In the genomic region with DNA sequence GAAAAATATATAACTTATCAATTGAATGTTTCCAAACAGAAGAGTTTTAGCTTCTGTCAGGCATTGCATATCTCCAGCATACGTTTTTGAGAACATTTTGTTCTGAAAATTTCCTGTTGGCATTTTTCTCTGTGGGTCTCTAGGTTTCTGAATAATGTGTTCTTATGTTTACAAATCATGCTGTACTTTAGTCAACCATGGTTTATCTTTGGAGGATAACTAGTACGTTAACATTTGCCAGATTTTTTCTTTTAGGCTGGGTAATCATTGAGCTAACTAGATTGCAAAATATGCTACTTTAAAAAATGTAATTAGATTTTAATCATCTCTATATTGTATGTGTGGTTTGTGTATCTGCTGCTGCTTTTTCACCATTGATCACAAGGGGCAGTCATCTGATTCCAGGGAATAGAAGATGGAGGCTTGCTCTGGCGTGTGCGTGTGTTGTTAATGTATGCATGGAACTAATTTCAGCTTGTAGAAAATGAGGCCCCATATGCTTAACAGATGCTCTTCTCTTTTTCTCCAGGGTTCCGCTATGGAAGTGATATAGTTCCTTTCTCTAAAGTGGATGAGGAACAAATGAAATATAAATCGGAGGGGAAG, we compare ENCODE assay signal across 20 cellular contexts. TPM values are rescaled to one million over a fixed set of nuclear protein-coding genes. Genes with fewer than 3 reads are reported as not detected.
DNase-seq lines count a peak whose midpoint lies in the region; ATAC-seq and TF ChIP-seq lines count a peak whose summit lies in the region.
"Had no signal": no experiment of that assay in that cellular context is flagged by ENCODE, and none has a peak within 500 bp of the region (broad histone marks: within the 10 kb centered on the region; RNA-seq: fewer than 3 reads in every experiment).

No MANE protein-coding gene starts in this region.

- H3K27ac ChIP-seq in AG04450 (ENCODE audit: low read depth, low read length) (no peak overlapping the region), hepatocyte (peak overlapping the region; percentile 49), foreskin keratinocyte (no peak overlapping the region), left lung (peak overlapping the region in 1 of 2 donors; percentile 6)
- H3K27ac ChIP-seq in CD4-positive, alpha-beta T cell (ENCODE audit: low read depth, low read length), result no peak overlapping the region
- H3K27ac ChIP-seq: PC-9 had no signal

- H3K36me3 ChIP-seq in hepatocyte (replicated peaks; ENCODE audit: insufficient read depth, low read depth) (peaks cover 20% of the 10 kb centered on the region), left lung (peaks cover 0 to 100% of the 10 kb centered on the region in 2 donors)

- no peaks in the 10 kb centered on the region for H3K9me3 Mint-ChIP-seq in CD4-positive, alpha-beta T cell
- no peaks in the 10 kb centered on the region for H3K9me3 Mint-ChIP-seq in activated T-helper 17 cell treated with anti-CD3 and anti-CD28 coated beads, Interleukin-2, amount 50 U/mL, for 72 hours
- no peaks in the 10 kb centered on the region for H3K9me3 Mint-ChIP-seq in natural killer cell
- H3K9me3 Mint-ChIP-seq: activated naive CD8-positive, alpha-beta T cell treated with anti-CD3 and anti-CD28 coated beads, Interleukin-2, amount 10 ng/mL, durations not matched to agents 7 days and 5 days; effector memory CD8-positive, alpha-beta T cell; stimulated activated effector memory CD8-positive, alpha-beta T cell treated with anti-CD3 and anti-CD28 coated beads, Interleukin-12 subunit alpha, Interleukin-12 subunit beta, amount 100 ng/mL, for 72 hours had no signal

- no peaks in the 10 kb centered on the region for H3K27me3 Mint-ChIP-seq in CD4-positive, alpha-beta T cell
- H3K27me3 Mint-ChIP-seq in activated T-helper 17 cell treated with anti-CD3 and anti-CD28 coated beads, Interleukin-2, amount 50 U/mL, for 72 hours, result no peaks in the 10 kb centered on the region
- H3K27me3 Mint-ChIP-seq in natural killer cell (ENCODE audit: low read depth in 2 of 2), result no peaks in the 10 kb centered on the region
- H3K27me3 Mint-ChIP-seq: activated CD8-positive, alpha-beta memory T cell treated with anti-CD3 and anti-CD28 coated beads, Interleukin-2, amount 10 ng/mL, durations not matched to agents 7 days and 5 days; activated naive CD8-positive, alpha-beta T cell treated with anti-CD3 and anti-CD28 coated beads, Interleukin-2, amount 10 ng/mL, durations not matched to agents 7 days and 5 days; effector memory CD8-positive, alpha-beta T cell had no signal

- no peak for DNase-seq in AG04450 (ENCODE audit: low read depth, low spot score)
- no peak for DNase-seq in CD4-positive, alpha-beta T cell
- DNase-seq in hepatocyte (ENCODE audit: low spot score), result no peak
- no peak for DNase-seq in foreskin keratinocyte
- DNase-seq in natural killer cell, result no peak
- no peak for DNase-seq in left lung
- DNase-seq: activated CD8-positive, alpha-beta memory T cell treated with anti-CD3 and anti-CD28 coated beads, Interleukin-2, amount 10 ng/mL, durations not matched to agents 7 days and 5 days; activated naive CD8-positive, alpha-beta T cell treated with anti-CD3 and anti-CD28 coated beads, Interleukin-2, amount 10 ng/mL, durations not matched to agents 7 days and 5 days; BE2C; caudate nucleus; effector memory CD8-positive, alpha-beta T cell; left ventricle myocardium superior; NCI-H69; PC-9; transverse colon had no signal

- H3K4me1 ChIP-seq in hepatocyte (ENCODE audit: insufficient read depth) (peaks cover 26% of the 10 kb centered on the region), foreskin keratinocyte (no peaks in the 10 kb centered on the region), left lung (peaks cover 0 to 42% of the 10 kb centered on the region in 2 donors)
- H3K4me1 ChIP-seq: prostate gland, transverse colon had no signal

- H3K27ac Mint-ChIP-seq in CD4-positive, alpha-beta T cell, result peak overlapping the region; percentile 68
- H3K27ac Mint-ChIP-seq in activated T-helper 17 cell treated with anti-CD3 and anti-CD28 coated beads, Interleukin-2, amount 50 U/mL, for 72 hours, result peak overlapping the region; percentile 78
- no peak overlapping the region for H3K27ac Mint-ChIP-seq in natural killer cell
- H3K27ac Mint-ChIP-seq: activated CD8-positive, alpha-beta memory T cell treated with anti-CD3 and anti-CD28 coated beads, Interleukin-2, amount 10 ng/mL, durations not matched to agents 7 days and 5 days; activated naive CD8-positive, alpha-beta T cell treated with anti-CD3 and anti-CD28 coated beads, Interleukin-2, amount 10 ng/mL, durations not matched to agents 7 days and 5 days had no signal

- no peaks in the 10 kb centered on the region for H3K9me3 ChIP-seq in AG04450 (ENCODE audit: control insufficient read depth, insufficient read depth, low read length)
- H3K9me3 ChIP-seq in CD4-positive, alpha-beta T cell (ENCODE audit: control insufficient read depth, low read length), result no peaks in the 10 kb centered on the region
- no peaks in the 10 kb centered on the region for H3K9me3 ChIP-seq in hepatocyte (ENCODE audit: low read depth)
- no peaks in the 10 kb centered on the region for H3K9me3 ChIP-seq in left lung
- H3K9me3 ChIP-seq: BE2C, prostate gland, transverse colon had no signal

- H3K9me2 ChIP-seq in hepatocyte (replicated peaks; ENCODE audit: insufficient read depth), result no peaks in the 10 kb centered on the region

- no peak for ATAC-seq in CD4-positive, alpha-beta T cell (ENCODE audit: poor library complexity)
- ATAC-seq in activated T-helper 17 cell treated with anti-CD3 and anti-CD28 coated beads, Interleukin-2, amount 50 U/mL, for 72 hours (replicated peaks), result no peak
- ATAC-seq in foreskin keratinocyte (no peak), natural killer cell (no peak), left lung (no peak), HG03139 (IDR thresholded peaks at IDR 0.05; ENCODE audit: unreplicated experiment) (no peak)
- ATAC-seq: activated CD8-positive, alpha-beta memory T cell treated with anti-CD3 and anti-CD28 coated beads, Interleukin-2, amount 10 ng/mL, durations not matched to agents 7 days and 5 days; effector memory CD8-positive, alpha-beta T cell; left ventricle myocardium superior; stimulated activated effector memory CD8-positive, alpha-beta T cell treated with anti-CD3 and anti-CD28 coated beads, Interleukin-12 subunit alpha, Interleukin-12 subunit beta, amount 100 ng/mL, for 72 hours had no signal

- CTCF ChIA-PET in AG04450 (lab: Charles Lee), result interaction anchor here (0.7 to 2.2 kb wide), 4 partner anchors 16 to 378 kb away, joined by 3 to 12 read pairs (median 4); no protein-coding TSS in a partner anchor
- CTCF ChIA-PET in CD4-positive, alpha-beta T cell (lab: Charles Lee), result interaction anchor here (0.6 to 1.6 kb wide), 6 partner anchors 11 to 1910 kb away, joined by 3 to 8 read pairs (median 4); no protein-coding TSS in a partner anchor

- peaks cover 4% of the 10 kb centered on the region for H4K20me1 ChIP-seq in hepatocyte (ENCODE audit: insufficient read depth, poor library complexity, severe bottlenecking)

- WGBS in hepatocyte (ENCODE audit: low lambda C conversion rate, missing lambda C conversion rate), result 69% methylated on average over 6 of the region's 6 CpGs

- H3K27me3 ChIP-seq in AG04450 (ENCODE audit: control insufficient read depth, insufficient read depth, low read length), result no peaks in the 10 kb centered on the region
- H3K27me3 ChIP-seq in CD4-positive, alpha-beta T cell (ENCODE audit: control insufficient read depth, insufficient read depth, low read length), result no peaks in the 10 kb centered on the region
- no peaks in the 10 kb centered on the region for H3K27me3 ChIP-seq in hepatocyte
- H3K27me3 ChIP-seq in foreskin keratinocyte, result no peaks in the 10 kb centered on the region
- H3K27me3 ChIP-seq in left lung, result no peaks in the 10 kb centered on the region
- H3K27me3 ChIP-seq: BE2C, transverse colon had no signal

- H3K4me3 ChIP-seq in AG04450 (ENCODE audit: low read depth, low read length), result no peak overlapping the region
- H3K4me3 ChIP-seq in hepatocyte, result no peak overlapping the region
- no peak overlapping the region for H3K4me3 ChIP-seq in left lung
- H3K4me3 ChIP-seq: PC-9, prostate gland, smooth muscle cell, transverse colon had no signal

- no peak overlapping the region for H3K4me3 Mint-ChIP-seq in CD4-positive, alpha-beta T cell
- H3K4me3 Mint-ChIP-seq in activated T-helper 17 cell treated with anti-CD3 and anti-CD28 coated beads, Interleukin-2, amount 50 U/mL, for 72 hours, result no peak overlapping the region
- H3K4me3 Mint-ChIP-seq in natural killer cell, result no peak overlapping the region
- H3K4me3 Mint-ChIP-seq: activated CD8-positive, alpha-beta memory T cell treated with anti-CD3 and anti-CD28 coated beads, Interleukin-2, amount 10 ng/mL, durations not matched to agents 7 days and 5 days; activated naive CD8-positive, alpha-beta T cell treated with anti-CD3 and anti-CD28 coated beads, Interleukin-2, amount 10 ng/mL, durations not matched to agents 7 days and 5 days; effector memory CD8-positive, alpha-beta T cell; stimulated activated effector memory CD8-positive, alpha-beta T cell treated with anti-CD3 and anti-CD28 coated beads, Interleukin-12 subunit alpha, Interleukin-12 subunit beta, amount 100 ng/mL, for 72 hours had no signal

- H3K4me2 ChIP-seq in hepatocyte, result peak overlapping the region; percentile 8
- H3K4me2 ChIP-seq: PC-9, smooth muscle cell had no signal

- H2AFZ ChIP-seq in hepatocyte, result no peak overlapping the region
- H2AFZ ChIP-seq: PC-9 had no signal

- peaks cover 52% of the 10 kb centered on the region for H3K79me2 ChIP-seq in hepatocyte

- peaks cover 83% of the 10 kb centered on the region for H3K4me1 Mint-ChIP-seq in CD4-positive, alpha-beta T cell (ENCODE audit: low read depth)
- H3K4me1 Mint-ChIP-seq in activated T-helper 17 cell treated with anti-CD3 and anti-CD28 coated beads, Interleukin-2, amount 50 U/mL, for 72 hours, result peaks cover 38% of the 10 kb centered on the region
- peaks cover 19 to 39% of the 10 kb centered on the region in 2 donors for H3K4me1 Mint-ChIP-seq in natural killer cell

- POLR2A ChIA-PET in AG04450 (lab: Yijun Ruan, JAX), result no interaction called here
- POLR2A ChIA-PET in CD4-positive, alpha-beta T cell (lab: Charles Lee), result interaction anchor here (0.6 to 1.7 kb wide), 3 partner anchors 21 to 69 kb away, joined by 3 to 4 read pairs (median 4); partner anchors contain the start of gene XRCC5

- peak; percentile 21; the same call in 1 of the 2 replicates for TF ChIP-seq CTCF in AG04450 (IDR thresholded peaks at IDR 0.05; ENCODE audit: low read depth, low read length)
- TF ChIP-seq CTCF in CD4-positive, alpha-beta T cell (IDR thresholded peaks at IDR 0.05), result no peak
- no peak for TF ChIP-seq CTCF in hepatocyte (IDR thresholded peaks at IDR 0.05; ENCODE audit: poor library complexity)
- no peak for TF ChIP-seq CTCF in foreskin keratinocyte (conservative IDR thresholded peaks at IDR 0.05)
- no peak for TF ChIP-seq CTCF in natural killer cell (IDR thresholded peaks at IDR 0.05)
- no peak for TF ChIP-seq CTCF in left lung (IDR thresholded peaks at IDR 0.05)

- peaks cover 100% of the 10 kb centered on the region for H3K36me3 Mint-ChIP-seq in CD4-positive, alpha-beta T cell (ENCODE audit: low read depth)
- peaks cover 41% of the 10 kb centered on the region for H3K36me3 Mint-ChIP-seq in activated T-helper 17 cell treated with anti-CD3 and anti-CD28 coated beads, Interleukin-2, amount 50 U/mL, for 72 hours (ENCODE audit: low read depth)
- peaks cover 68% of the 10 kb centered on the region for H3K36me3 Mint-ChIP-seq in natural killer cell
- H3K36me3 Mint-ChIP-seq: stimulated activated effector memory CD8-positive, alpha-beta T cell treated with anti-CD3 and anti-CD28 coated beads, Interleukin-12 subunit alpha, Interleukin-12 subunit beta, amount 100 ng/mL, for 72 hours had no signal

- intact Hi-C loops in CD4-positive, alpha-beta T cell (cut with DNase I, micrococcal nuclease), result no loop called here
- intact Hi-C loops in natural killer cell (cut with micrococcal nuclease), result no loop called here
- intact Hi-C loops in left lung (cut with DNase I), result no loop called here

RNA-seq across cellular contexts. Expression of gene XRCC5, which starts 21.3 kb away (rescaled TPM):
- polyA plus RNA-seq in AG04450 (2011; rRNA removed) (427 and 471 TPM in 2 replicates), hepatocyte (157 and 181 TPM in 2 replicates), foreskin keratinocyte (161 and 180 TPM in 2 replicates)
- 378 and 632 TPM in 2 replicates for polyA minus RNA-seq in AG04450 (2011; rRNA and poly(A)+ RNA removed)
- total RNA-seq in CD4-positive, alpha-beta T cell, result 100 to 1,000 TPM; 126 to 129 TPM
- 100 to 1,000 TPM; 391 to 617 TPM for total RNA-seq in activated T-helper 17 cell treated with anti-CD3 and anti-CD28 coated beads, Interleukin-2, amount 50 U/mL, for 72 hours
- total RNA-seq in hepatocyte (191 and 208 TPM in 2 replicates), foreskin keratinocyte (290 and 298 TPM in 2 replicates), natural killer cell (100 to 1,000 TPM; 188 to 220 (median 201) TPM), left lung (100 to 1,000 TPM; 212 to 251 TPM)

RNA-seq across cellular contexts. Expression of gene TMEM169, which starts 48.7 kb away (rescaled TPM):
- 0.16 and 0.35 TPM in 2 replicates for polyA plus RNA-seq in AG04450 (2011; rRNA removed)
- polyA minus RNA-seq in AG04450 (2011; rRNA and poly(A)+ RNA removed), result 0.30 and 0.41 TPM in 2 replicates
- under 1 TPM; 0.27 to 0.53 TPM for total RNA-seq in CD4-positive, alpha-beta T cell
- total RNA-seq in activated T-helper 17 cell treated with anti-CD3 and anti-CD28 coated beads, Interleukin-2, amount 50 U/mL, for 72 hours, result 1 to 10 TPM; 1.4 to 1.5 TPM
- total RNA-seq in hepatocyte, result 1.1 and 1.8 TPM in 2 replicates
- polyA plus RNA-seq in hepatocyte, result 0.91 and 0.97 TPM in 2 replicates
- total RNA-seq in foreskin keratinocyte, result 0.11 TPM in 1 of 2 replicates, not detected in the other
- 0.04 TPM in 2 replicates for polyA plus RNA-seq in foreskin keratinocyte
- 1 to 10 TPM in 1 of 3 donors, under 1 TPM in 2; 0.68 to 1.5 (median 0.98) TPM for total RNA-seq in natural killer cell
- total RNA-seq in left lung, result 1 to 10 TPM; 1.5 to 1.8 TPM

RNA-seq across cellular contexts. Expression of gene PECR, which starts 48.8 kb away (rescaled TPM):
- polyA plus RNA-seq in AG04450 (2011; rRNA removed) (12.7 and 16.7 TPM in 2 replicates), hepatocyte (13.8 and 17.4 TPM in 2 replicates), foreskin keratinocyte (6.4 and 8.0 TPM in 2 replicates)
- 6.7 and 12.0 TPM in 2 replicates for polyA minus RNA-seq in AG04450 (2011; rRNA and poly(A)+ RNA removed)
- 10 to 100 TPM in 1 of 2 experiments, 1 to 10 TPM in 1; 9.1 to 10.3 TPM for total RNA-seq in CD4-positive, alpha-beta T cell
- total RNA-seq in activated T-helper 17 cell treated with anti-CD3 and anti-CD28 coated beads, Interleukin-2, amount 50 U/mL, for 72 hours, result 10 to 100 TPM; 27.7 to 27.8 TPM
- total RNA-seq in hepatocyte (24.6 and 32.4 TPM in 2 replicates), foreskin keratinocyte (8.1 and 8.6 TPM in 2 replicates), natural killer cell (10 to 100 TPM; 15.4 to 25.7 (median 17.5) TPM), left lung (10 to 100 TPM; 13.4 to 17.3 TPM)

Comparison
In these comparisons a context has a peak if more than half of its experiments do, and no peak if none do; other contexts are left out.
1. H3K27ac Mint-ChIP-seq: peak in CD4-positive, alpha-beta T cell (single experiment) and activated T-helper 17 cell treated with anti-CD3 and anti-CD28 coated beads, Interleukin-2, amount 50 U/mL, for 72 hours (single experiment); none in natural killer cell (0 of 2).